Comparison of ENCODE assay signal across 21 cellular contexts in the genomic region with DNA sequence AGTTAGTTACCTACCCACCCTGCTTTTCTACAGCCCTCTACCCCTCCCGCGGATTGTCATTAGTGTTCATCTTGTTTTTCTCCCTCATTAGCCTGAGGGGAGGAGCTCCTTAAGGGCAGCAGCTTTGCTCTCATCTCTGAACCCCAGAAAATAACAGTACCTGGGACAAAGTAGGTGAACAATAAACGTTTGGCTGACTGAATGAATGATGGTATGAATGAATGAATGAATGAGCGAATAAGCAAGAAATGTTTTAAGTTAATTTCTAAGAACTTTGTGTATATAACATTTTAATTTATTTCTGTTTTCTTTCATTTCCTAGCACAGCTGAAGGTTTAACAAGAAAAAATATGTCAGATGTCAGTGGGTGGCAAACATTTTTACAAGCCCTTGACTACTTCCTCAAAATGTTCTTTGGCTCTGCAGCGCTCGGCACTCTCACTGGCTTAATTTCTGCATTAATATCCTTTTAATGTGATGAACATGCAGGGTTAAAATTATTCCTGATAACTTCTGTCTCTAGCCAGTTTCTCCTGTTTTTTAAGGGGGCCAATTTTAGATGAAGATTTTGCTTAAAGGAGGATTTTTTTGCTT.
"Had no signal": no experiment of that assay in that cellular context is flagged by ENCODE, and none has a peak within 500 bp of the region (broad histone marks: within the 10 kb centered on the region; RNA-seq: fewer than 3 reads in every experiment).

No MANE protein-coding gene starts in this region.

- H3K9me3 Mint-ChIP-seq: dendritic cell treated with granulocyte-macrophage colony-stimulating factor and Interleukin-4, amounts not matched to agents 40 ng/mL and 50 ng/mL, for 4 days; effector memory CD8-positive, alpha-beta T cell; natural killer cell treated with Interleukin-12 subunit alpha and Interleukin-12 subunit beta and Interleukin-15 and Interleukin-18, amount 100 ng/mL, for 72 hours; neural progenitor cell had no signal

- DNase-seq: effector memory CD8-positive, alpha-beta T cell; esophagus squamous epithelium; foreskin fibroblast; kidney; left cardiac atrium; left ventricle myocardium inferior; lower lobe of right lung; mesenchymal stem cell; midbrain; nucleus accumbens; ovary; small intestine; stimulated activated CD4-positive, alpha-beta T cell treated with anti-CD3 and anti-CD28 coated beads, Interleukin-12 subunit alpha, Interleukin-12 subunit beta, amount 100 ng/mL, for 4 hours; stimulated activated naive CD4-positive, alpha-beta T cell; trophoblast cell had no signal

- H3K4me3 ChIP-seq: esophagus squamous epithelium, gastroesophageal sphincter, hepatocyte, left ventricle myocardium inferior, lower lobe of right lung, neural progenitor cell, ovary, right atrium auricular region had no signal

- H3K27ac ChIP-seq: esophagus squamous epithelium, gastroesophageal sphincter, hepatocyte, left ventricle myocardium inferior, lower lobe of right lung, neural progenitor cell, ovary, right atrium auricular region had no signal

- H3K36me3 ChIP-seq: neural progenitor cell, ovary had no signal

- H3K27me3 Mint-ChIP-seq: dendritic cell treated with granulocyte-macrophage colony-stimulating factor and Interleukin-4, amounts not matched to agents 40 ng/mL and 50 ng/mL, for 4 days; effector memory CD8-positive, alpha-beta T cell; natural killer cell treated with Interleukin-12 subunit alpha and Interleukin-12 subunit beta and Interleukin-15 and Interleukin-18, amount 100 ng/mL, for 72 hours had no signal

- H3K27me3 ChIP-seq: esophagus squamous epithelium, gastroesophageal sphincter, hepatocyte, neural progenitor cell, ovary, right atrium auricular region had no signal

- H3K9ac ChIP-seq: neural progenitor cell had no signal

- H3K4me1 ChIP-seq: lower lobe of right lung, right atrium auricular region had no signal

- H3K27ac Mint-ChIP-seq: neural progenitor cell had no signal

- ATAC-seq: effector memory CD8-positive, alpha-beta T cell; gastroesophageal sphincter; left cardiac atrium; lower lobe of right lung; natural killer cell treated with Interleukin-12 subunit alpha and Interleukin-12 subunit beta and Interleukin-15 and Interleukin-18, amount 100 ng/mL, for 72 hours had no signal

- H3K4me3 Mint-ChIP-seq: dendritic cell treated with granulocyte-macrophage colony-stimulating factor and Interleukin-4, amounts not matched to agents 40 ng/mL and 50 ng/mL, for 4 days; effector memory CD8-positive, alpha-beta T cell; natural killer cell treated with Interleukin-12 subunit alpha and Interleukin-12 subunit beta and Interleukin-15 and Interleukin-18, amount 100 ng/mL, for 72 hours; neural progenitor cell had no signal

- H3K9me3 ChIP-seq: esophagus squamous epithelium, gastroesophageal sphincter, left ventricle myocardium inferior, lower lobe of right lung, ovary, right atrium auricular region had no signal
